ENCODE assay signal across 21 cellular contexts in the genomic region with DNA sequence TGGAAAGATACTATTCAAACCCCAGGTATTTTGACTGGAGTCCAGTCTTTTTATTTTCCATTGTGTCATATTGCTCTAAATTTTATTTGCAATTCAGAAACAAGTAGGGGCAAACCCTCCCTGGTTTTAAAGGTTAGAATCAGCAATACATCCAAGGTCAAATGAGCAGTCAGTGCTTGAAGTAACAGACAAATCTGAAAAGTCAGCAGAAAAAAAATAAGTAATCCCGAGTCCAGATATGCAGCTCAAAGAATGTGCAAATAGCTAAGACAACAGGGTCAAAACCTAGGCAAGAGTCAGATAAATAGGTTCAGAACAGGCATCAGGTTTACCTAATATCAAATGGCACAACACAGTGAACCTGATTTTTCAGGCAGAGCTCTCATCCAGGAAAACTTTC.
A peak's percentile ranks its signal among the peaks of the same experiment; 100 is the strongest.
DNase-seq lines count a peak whose midpoint lies in the region; ATAC-seq, FAIRE-seq and TF ChIP-seq lines count a peak whose summit lies in the region.
"Had no signal": no experiment of that assay in that cellular context is flagged by ENCODE, and none has a peak within 500 bp of the region (broad histone marks: within the 10 kb centered on the region; RNA-seq: fewer than 3 reads in every experiment).

No MANE protein-coding gene starts in this region.

- H3K27ac Mint-ChIP-seq in neural progenitor cell, result no peak overlapping the region
- H3K27ac Mint-ChIP-seq: B cell; CD4-positive, alpha-beta T cell; CD8-positive, alpha-beta T cell had no signal

- no peaks in the 10 kb centered on the region for H3K79me2 ChIP-seq in neural progenitor cell (ENCODE audit: low read depth)

- 3% methylated on average over 1 of the region's 1 CpG for WGBS in A549 (ENCODE audit: missing lambda C conversion rate)
- WGBS in IMR-90 (ENCODE audit: extremely low coverage in 2 of 2, insufficient read length in 1 of 2), 2 experiments, result 33% methylated on average over 1 of the region's 1 CpG; no CpG with 5 or more reads in 1 of the 2 experiments

- no peak overlapping the region for H3K4ac ChIP-seq in IMR-90 (ENCODE audit: low read depth, low read length)

- H3K4me3 Mint-ChIP-seq in neural progenitor cell, result no peak overlapping the region
- H3K4me3 Mint-ChIP-seq: B cell; CD4-positive, alpha-beta T cell; CD8-positive, alpha-beta T cell had no signal

- no peak for TF ChIP-seq RAD21 in A549 (conservative IDR thresholded peaks at IDR 0.05 in 1 of 2, IDR thresholded peaks at IDR 0.05 in 1 of 2)
- TF ChIP-seq RAD21 in IMR-90 (IDR thresholded peaks at IDR 0.05; ENCODE audit: low read length), result no peak

- H3F3A ChIP-seq in neural progenitor cell (ENCODE audit: low read depth), result peaks cover 5% of the 10 kb centered on the region

- no peak for TF ChIP-seq CTCF in A549 (IDR thresholded peaks at IDR 0.05)
- no peak for TF ChIP-seq CTCF in IMR-90 (conservative IDR thresholded peaks at IDR 0.05; ENCODE audit: low read depth, low read length)
- no peak for TF ChIP-seq CTCF in neural progenitor cell (IDR thresholded peaks at IDR 0.05)

- H2BK20ac ChIP-seq in IMR-90 (ENCODE audit: low read depth, low read length), result no peak overlapping the region

- no peak overlapping the region for H4K5ac ChIP-seq in IMR-90 (ENCODE audit: low read depth, low read length)

- TF ChIP-seq EP300 in A549 (IDR thresholded peaks at IDR 0.05), result no peak

- FAIRE-seq in A549 (lab: Jason Lieb, UNC), result no peak
- FAIRE-seq: A204.1, D721Med, G401.6, GM12891, GM19239 had no signal

- H4K20me1 ChIP-seq in IMR-90 (ENCODE audit: insufficient read depth, low read length) (no peaks in the 10 kb centered on the region), neural progenitor cell (ENCODE audit: low read depth) (no peaks in the 10 kb centered on the region)
- H4K20me1 ChIP-seq: BLaER1 treated with 17β-estradiol and CSF1 and Interleukin-3, amounts not matched to agents 10 nM and 100 nM had no signal

- H3K4me1 ChIP-seq in A549, result no peaks in the 10 kb centered on the region
- no peaks in the 10 kb centered on the region for H3K4me1 ChIP-seq in IMR-90 (ENCODE audit: control insufficient read depth, insufficient read depth, low read length)
- H3K4me1 ChIP-seq in neural progenitor cell, result peaks cover 10% of the 10 kb centered on the region
- H3K4me1 ChIP-seq: BLaER1 treated with 17β-estradiol and CSF1 and Interleukin-3, amounts not matched to agents 10 nM and 100 nM; Caco-2 had no signal

- no peak overlapping the region for H2BK120ac ChIP-seq in IMR-90 (ENCODE audit: low read depth, low read length)

- H3K14ac ChIP-seq in IMR-90 (replicated peaks; ENCODE audit: low read depth, low read length), result no peak overlapping the region

- H3K9me3 ChIP-seq in A549 (no peaks in the 10 kb centered on the region), IMR-90 (ENCODE audit: control insufficient read depth, insufficient read depth, low read length) (no peaks in the 10 kb centered on the region), neural progenitor cell (ENCODE audit: low read depth) (no peaks in the 10 kb centered on the region)
- H3K9me3 ChIP-seq: BLaER1 treated with 17β-estradiol and CSF1 and Interleukin-3, amounts not matched to agents 10 nM and 100 nM; Caco-2 had no signal

- no peaks in the 10 kb centered on the region for H3K27me3 Mint-ChIP-seq in neural progenitor cell (ENCODE audit: insufficient read depth, low read depth)
- H3K27me3 Mint-ChIP-seq: CD4-positive, alpha-beta T cell had no signal

- H3K4me2 ChIP-seq in A549, result no peak overlapping the region
- H3K4me2 ChIP-seq in IMR-90 (ENCODE audit: low read depth, low read length), result no peak overlapping the region
- no peak overlapping the region for H3K4me2 ChIP-seq in neural progenitor cell
- H3K4me2 ChIP-seq: BLaER1 treated with 17β-estradiol and CSF1 and Interleukin-3, amounts not matched to agents 10 nM and 100 nM had no signal

- POLR2A ChIA-PET in A549 (lab: Yijun Ruan, JAX), result no interaction called here
- POLR2A ChIA-PET in IMR-90 (lab: Charles Lee; ENCODE audit: unreplicated experiment), result no interaction called here

- CTCF ChIA-PET in A549 (lab: Yijun Ruan, JAX), result no interaction called here
- CTCF ChIA-PET in IMR-90 (lab: Yijun Ruan, JAX), result no interaction called here

- H2AK5ac ChIP-seq in IMR-90 (ENCODE audit: low read depth, low read length), result no peak overlapping the region

- no peak overlapping the region for H2BK15ac ChIP-seq in IMR-90 (ENCODE audit: low read depth, low read length)

- dilution Hi-C loops in IMR-90 (cut with HindIII; ENCODE audit: low sequenced_read_pairs, unreplicated experiment), result no loop called here

- in situ Hi-C loops in IMR-90 (cut with MboI; ENCODE audit: low sequenced_read_pairs), result no loop called here

- H4K8ac ChIP-seq in IMR-90 (ENCODE audit: low read depth in 2 of 2, low read length in 2 of 2), result no peak overlapping the region

- H3K27ac ChIP-seq in A549 (no peak overlapping the region), IMR-90 (ENCODE audit: insufficient read depth, low read length) (no peak overlapping the region), neural progenitor cell (no peak overlapping the region), caudate nucleus (ENCODE audit: low read depth, low read length) (no peak overlapping the region)
- H3K27ac ChIP-seq: BLaER1 treated with 17β-estradiol and CSF1 and Interleukin-3, amounts not matched to agents 10 nM and 100 nM; C4-2B had no signal

- H3K9me3 Mint-ChIP-seq in neural progenitor cell, result no peaks in the 10 kb centered on the region
- H3K9me3 Mint-ChIP-seq: CD4-positive, alpha-beta T cell; CD8-positive, alpha-beta T cell had no signal

- H3K4me3 ChIP-seq in A549 (no peak overlapping the region), IMR-90 (ENCODE audit: insufficient read depth, low read depth, low read length) (no peak overlapping the region), neural progenitor cell (no peak overlapping the region)
- H3K4me3 ChIP-seq: BLaER1 treated with 17β-estradiol and CSF1 and Interleukin-3, amounts not matched to agents 10 nM and 100 nM had no signal

- H3K18ac ChIP-seq in IMR-90 (ENCODE audit: low read depth, low read length), result no peak overlapping the region

- ATAC-seq in A549, result no peak
- no peak for ATAC-seq in IMR-90 (ENCODE audit: low read depth)
- ATAC-seq: CD8-positive, alpha-beta T cell had no signal

- H2AK9ac ChIP-seq in IMR-90 (replicated peaks; ENCODE audit: low read depth, low read length, poor library complexity), result no peak overlapping the region

- no peaks in the 10 kb centered on the region for H3K9me1 ChIP-seq in IMR-90 (ENCODE audit: insufficient read depth, low read length)

- no peaks in the 10 kb centered on the region for H3K4me1 Mint-ChIP-seq in neural progenitor cell
- H3K4me1 Mint-ChIP-seq: B cell had no signal

- H3K36me3 ChIP-seq in IMR-90 (ENCODE audit: control insufficient read depth, insufficient read depth, low read length), result no peaks in the 10 kb centered on the region
- H3K36me3 ChIP-seq in neural progenitor cell, result no peaks in the 10 kb centered on the region
- H3K36me3 ChIP-seq: BLaER1 treated with 17β-estradiol and CSF1 and Interleukin-3, amounts not matched to agents 10 nM and 100 nM had no signal

- no peak for TF ChIP-seq POLR2A in A549 (IDR thresholded peaks at IDR 0.05; ENCODE audit: low read length)
- TF ChIP-seq POLR2A in IMR-90 (IDR thresholded peaks at IDR 0.05; ENCODE audit: low read depth, low read length), result no peak

- no TSS peak for BruUV-seq in IMR-90 (replicated peaks; lab: Mats Ljungman, UMichigan)

- DNase-seq in A549 (ENCODE audit: low read depth in 1 of 2, low spot score in 1 of 2), result no peak
- no peak for DNase-seq in IMR-90
- no peak for DNase-seq in neural progenitor cell (ENCODE audit: low spot score)
- DNase-seq in caudate nucleus (lab: John Stamatoyannopoulos, UW), result no peak
- no peak for DNase-seq in NCI-H2029 (lab: John Stamatoyannopoulos, UW)
- DNase-seq: 8988T; AML-193; Caco-2; Calu3; CD4-positive, alpha-beta T cell; CD8-positive, alpha-beta T cell; DMS79 treated with DMSO at 0.1 percent for 48 hours; GF-D8 had no signal

- no peak overlapping the region for H2BK5ac ChIP-seq in IMR-90 (ENCODE audit: low read depth, low read length, poor library complexity, severe bottlenecking)

- no peaks in the 10 kb centered on the region for H3K27me3 ChIP-seq in IMR-90 (ENCODE audit: control insufficient read depth, insufficient read depth, low read length)
- no peaks in the 10 kb centered on the region for H3K27me3 ChIP-seq in neural progenitor cell
- H3K27me3 ChIP-seq: BLaER1 treated with 17β-estradiol and CSF1 and Interleukin-3, amounts not matched to agents 10 nM and 100 nM had no signal

- no peaks in the 10 kb centered on the region for H3K79me1 ChIP-seq in IMR-90 (ENCODE audit: low read depth in 1 of 2, low read length in 2 of 2)

- no peaks in the 10 kb centered on the region for H3K36me3 Mint-ChIP-seq in neural progenitor cell
- H3K36me3 Mint-ChIP-seq: CD8-positive, alpha-beta T cell had no signal

- H2AFZ ChIP-seq in IMR-90 (replicated peaks; ENCODE audit: low read length, poor library complexity) (no peak overlapping the region), neural progenitor cell (replicated peaks) (peak overlapping the region; percentile 35)

- H3K23ac ChIP-seq in IMR-90 (ENCODE audit: low read depth, low read length), result no peak overlapping the region

- H3K9ac ChIP-seq in IMR-90 (ENCODE audit: low read depth, low read length) (no peak overlapping the region), neural progenitor cell (no peak overlapping the region)
- H3K9ac ChIP-seq: BLaER1 treated with 17β-estradiol and CSF1 and Interleukin-3, amounts not matched to agents 10 nM and 100 nM had no signal

- H3K56ac ChIP-seq in IMR-90 (ENCODE audit: extremely low read depth, insufficient read depth, low read length), result no peak overlapping the region

- intact Hi-C loops in IMR-90 (cut with micrococcal nuclease), result no loop called here

- H4K91ac ChIP-seq in IMR-90 (ENCODE audit: insufficient read depth, low read depth, low read length), result no peak overlapping the region

TF ChIP-seq in A549, 52 proteins besides CTCF, POLR2A, EP300 and RAD21:
- TF ChIP-seq PHF8 (IDR thresholded peaks at IDR 0.05; ENCODE audit: borderline replicate concordance, low read depth), result no peak
- TF ChIP-seq MAFK (IDR thresholded peaks at IDR 0.05; ENCODE audit: partially characterized antibody), result peak; percentile 61
TF ChIP-seq in A549: peak in this region for 1.

TF ChIP-seq in IMR-90, 13 proteins besides CTCF, POLR2A, EP300 and RAD21:
- TF ChIP-seq BHLHE40 (IDR thresholded peaks at IDR 0.05; ENCODE audit: low read depth, low read length), result no peak
- peak; percentile 37; the same call in 1 of the 2 replicates for TF ChIP-seq MAFK (IDR thresholded peaks at IDR 0.05; ENCODE audit: low read depth, low read length)
TF ChIP-seq in IMR-90: peak in this region for 1.
